ENCODE assay signal across 9 cellular contexts in genomic region chr1:41239988-41240610, GRCh38. TPM values are rescaled to one million over a fixed set of nuclear protein-coding genes. Genes with fewer than 3 reads are reported as not detected.
DNase-seq lines count a peak whose midpoint lies in the region; ATAC-seq, FAIRE-seq and TF ChIP-seq lines count a peak whose summit lies in the region.
"Had no signal": no experiment of that assay in that cellular context is flagged by ENCODE, and none has a peak within 500 bp of the region (broad histone marks: within the 10 kb centered on the region; RNA-seq: fewer than 3 reads in every experiment).

No MANE protein-coding gene starts in this region.

- ATAC-seq in K562 (peak; percentile 12), naive B cell (ENCODE audit: low read depth in 2 of 2) (peak; percentile 4 to 13), HG03378 (IDR thresholded peaks at IDR 0.05; ENCODE audit: unreplicated experiment) (no peak), GM19395 (IDR thresholded peaks at IDR 0.05; ENCODE audit: unreplicated experiment) (no peak)

- TF ChIP-seq CTCF in MCF 10A (IDR thresholded peaks at IDR 0.05; ENCODE audit: unreplicated experiment), result peak; percentile 20
- TF ChIP-seq CTCF in breast epithelium (IDR thresholded peaks at IDR 0.05), result no peak
- peak in 2 of 3 experiments; percentile 17 to 43; a peak in 2 of 6 replicates for TF ChIP-seq CTCF in K562 (IDR thresholded peaks at IDR 0.05 in 2 of 3, conservative IDR thresholded peaks at IDR 0.05 in 1 of 3; ENCODE audit: insufficient read depth in 2 of 3, low read depth in 1 of 3, low read length in 3 of 3)

- H3K9me3 Mint-ChIP-seq in MCF 10A (ENCODE audit: unreplicated experiment), result no peaks in the 10 kb centered on the region
- no peaks in the 10 kb centered on the region for H3K9me3 Mint-ChIP-seq in naive B cell

- H3K36me3 Mint-ChIP-seq in MCF 10A (ENCODE audit: insufficient read depth, unreplicated experiment) (no peaks in the 10 kb centered on the region), naive B cell (no peaks in the 10 kb centered on the region)

- no peaks in the 10 kb centered on the region for H3K27me3 ChIP-seq in breast epithelium
- H3K27me3 ChIP-seq in K562 (ENCODE audit: control insufficient read depth in 2 of 2, insufficient read depth in 2 of 2, low read length in 2 of 2), result no peaks in the 10 kb centered on the region

- FAIRE-seq in K562 (lab: Jason Lieb, UNC), result no peak
- FAIRE-seq: endometrium had no signal

- no peaks in the 10 kb centered on the region for H3K9me3 ChIP-seq in breast epithelium
- H3K9me3 ChIP-seq in K562 (replicated peaks; ENCODE audit: control insufficient read depth, insufficient read depth, low read depth, low read length), result no peaks in the 10 kb centered on the region

- CTCF ChIA-PET in MCF 10A (lab: Yijun Ruan, JAX), result interaction anchor here (0.5 to 1.3 kb wide), 19 partner anchors 9 to 1635 kb away, joined by 3 to 8 read pairs (median 3); no protein-coding TSS in a partner anchor
- CTCF ChIA-PET in K562 (lab: Yijun Ruan, JAX; ENCODE audit: low intra/inter-chr PET ratio), result no interaction called here

- intact Hi-C loops in MCF 10A (cut with micrococcal nuclease) (loop anchor here (2.0 to 5.0 kb wide), 5 partner anchors 85 to 218 kb away; partner anchors contain the start of gene SLFNL1), breast epithelium (cut with DNase I; ENCODE audit: low total_unique reads) (loop anchor here (5.0 kb wide), 1 partner anchor 1817 kb away; no protein-coding TSS in a partner anchor), K562 (cut with micrococcal nuclease) (loop anchor here (2.0 to 10.0 kb wide), 2 partner anchors 79 to 195 kb away; no protein-coding TSS in a partner anchor)

- POLR2A ChIA-PET in MCF 10A (lab: Yijun Ruan, JAX) (interaction anchor here (0.7 to 2.0 kb wide), 11 partner anchors 11 to 237 kb away, joined by 3 to 9 read pairs (median 4); partner anchors contain the start of gene SLFNL1), K562 (lab: Yijun Ruan, JAX) (interaction anchor here (0.6 to 0.7 kb wide), 2 partner anchors 130 to 459 kb away, joined by 3 read pairs; no protein-coding TSS in a partner anchor)

- H3K4me3 Mint-ChIP-seq in MCF 10A (ENCODE audit: unreplicated experiment) (peak overlapping the region; percentile 73), naive B cell (peak overlapping the region in 6 of 8 donors; percentile 90 to 95 (median 92))

- peak overlapping the region; percentile 76 for H3K27ac Mint-ChIP-seq in MCF 10A (ENCODE audit: low read depth, unreplicated experiment)
- peak overlapping the region in 3 of 6 donors; percentile 4 to 92 (median 64) for H3K27ac Mint-ChIP-seq in naive B cell

- H3K9ac ChIP-seq in K562 (ENCODE audit: insufficient read depth in 1 of 2, low read depth in 2 of 2, low read length in 2 of 2), result no peak overlapping the region

- H3K4me2 ChIP-seq in K562 (ENCODE audit: insufficient read depth, low read length), result no peak overlapping the region

- DNase-seq in MCF 10A (ENCODE audit: unreplicated experiment), result peak; percentile 70
- no peak for DNase-seq in breast epithelium (ENCODE audit: low spot score in 2 of 2)
- DNase-seq in NCI-H446 (lab: John Stamatoyannopoulos, UW), result peak; percentile 18 to 53
- DNase-seq in K562 (ENCODE audit: extremely low read depth in 1 of 4, low spot score in 3 of 4), result peak in 1 of 4 experiments; percentile 50
- DNase-seq in naive B cell, result peak; percentile 3
- no peak for DNase-seq in cerebellar nuclear complex (lab: John Stamatoyannopoulos, UW)

- peaks cover 20% of the 10 kb centered on the region for H4K20me1 ChIP-seq in K562 (replicated peaks; ENCODE audit: control insufficient read depth, insufficient read depth, low read length)

- BruUV-seq in MCF 10A (replicated peaks; lab: Mats Ljungman, UMichigan) (no TSS peak), K562 (replicated peaks; lab: Mats Ljungman, UMichigan) (no TSS peak)

- H3K4me3 ChIP-seq in breast epithelium (no peak overlapping the region), K562 (no peak overlapping the region)

- H3K4me1 ChIP-seq in breast epithelium (no peaks in the 10 kb centered on the region), K562 (replicated peaks in 1 of 2; ENCODE audit: control insufficient read depth in 2 of 2, insufficient read depth in 2 of 2, low read length in 2 of 2) (peaks cover 29 to 48% of the 10 kb centered on the region in 2 experiments; a peak in 4 of 5 replicates)

- peaks cover 68% of the 10 kb centered on the region for H3K79me2 ChIP-seq in K562 (ENCODE audit: control insufficient read depth, insufficient read depth, low read length)

- TF ChIP-seq POLR2A in breast epithelium (IDR thresholded peaks at IDR 0.05) (no peak), K562 (conservative IDR thresholded peaks at IDR 0.05) (no peak)

- H3K27me3 Mint-ChIP-seq in MCF 10A (ENCODE audit: insufficient read depth, unreplicated experiment), result no peaks in the 10 kb centered on the region
- no peaks in the 10 kb centered on the region for H3K27me3 Mint-ChIP-seq in naive B cell

- in situ Hi-C loops in K562 (cut with MboI), result no loop called here

- H3K4me1 Mint-ChIP-seq in MCF 10A (ENCODE audit: insufficient read depth, unreplicated experiment) (peaks cover 12% of the 10 kb centered on the region), naive B cell (peaks cover 14 to 16% (median 16%) of the 10 kb centered on the region in 3 donors)

- no peaks in the 10 kb centered on the region for H3K36me3 ChIP-seq in breast epithelium
- no peaks in the 10 kb centered on the region for H3K36me3 ChIP-seq in K562 (ENCODE audit: control insufficient read depth, insufficient read depth, low read length)

- H3K9me1 ChIP-seq in K562 (ENCODE audit: control insufficient read depth, insufficient read depth, low read length), result no peaks in the 10 kb centered on the region

- no peak overlapping the region for H2AFZ ChIP-seq in K562 (ENCODE audit: low read depth, low read length)

- no peak for TF ChIP-seq EP300 in K562 (IDR thresholded peaks at IDR 0.05; ENCODE audit: low read length)

- H3K27ac ChIP-seq in breast epithelium (no peak overlapping the region), K562 (ENCODE audit: extremely low read depth, low read depth, low read length) (no peak overlapping the region)

- TF ChIP-seq RAD21 in K562 (CRISPR knock-in tag; conservative IDR thresholded peaks at IDR 0.05 in 1 of 2, IDR thresholded peaks at IDR 0.05 in 1 of 2), result peak in 1 of 2 experiments; percentile 51; a peak in 2 of 4 replicates

TF ChIP-seq in K562, 482 proteins besides CTCF, POLR2A, EP300 and RAD21 (continues in another document):
- TF ChIP-seq ZC3H4 (CRISPR knock-in tag; IDR thresholded peaks at IDR 0.05; ENCODE audit: borderline replicate concordance), result no peak
- TF ChIP-seq NCOA2 (IDR thresholded peaks at IDR 0.05; ENCODE audit: partially characterized antibody in 2 of 2), result no peak
- no peak for TF ChIP-seq CEBPZ (IDR thresholded peaks at IDR 0.05; ENCODE audit: borderline replicate concordance, low read depth, low read length)

RNA-seq across cellular contexts. Expression of gene SCMH1, which starts 2.0 kb away (rescaled TPM):
- 51.4 and 55.9 TPM in 2 replicates for total RNA-seq in MCF 10A (2022)
- total RNA-seq in breast epithelium, result 10 to 100 TPM; 37.0 to 93.4 (median 53.4) TPM
- 86.3 and 90.3 TPM in 2 replicates for total RNA-seq in K562 (2011; cell fraction: chromatin; rRNA removed; ENCODE audit: low replicate concordance)
- 47.4 and 64.9 TPM in 2 replicates for total RNA-seq in K562 (2011; cell fraction: nucleolus; rRNA removed)
- total RNA-seq in K562 (2011; cell fraction: nucleoplasm; rRNA removed), result 66.9 and 67.4 TPM in 2 replicates
- 26.8 and 30.5 TPM in 2 replicates for total RNA-seq in K562 (2014; rRNA removed)
- 19.2 and 19.8 TPM in 2 replicates for total RNA-seq in K562 (2014; rRNA removed; fragmentation: Illumina TruSeq; extraction: Trizol)
- 24.3 and 27.6 TPM in 2 replicates for total RNA-seq in K562 (2015; rRNA removed; fragmentation: Illumina TruSeq; extraction: Trizol)
- 32.0 and 33.0 TPM in 2 replicates for total RNA-seq in K562 (2021)
- 32.3 and 37.6 TPM in 2 replicates for polyA plus RNA-seq in K562 (2011; rRNA removed)
- polyA plus RNA-seq in K562 (2011; cell fraction: cytosol; rRNA removed), result 35.5 and 35.8 TPM in 2 replicates
- 78.5 and 122 TPM in 2 replicates for polyA plus RNA-seq in K562 (2011; cell fraction: nucleus; rRNA removed)
- polyA plus RNA-seq in K562 (2012), result 26.6 and 40.9 TPM in 2 replicates
- polyA plus RNA-seq in K562 (2014; fragmentation: Illumina TruSeq; extraction: Trizol), result 35.3 and 37.0 TPM in 2 replicates
- 10 to 100 TPM in 1 of 2 experiments, 1 to 10 TPM in 1; 8.5 to 14.0 TPM for polyA plus RNA-seq in K562 (2014; fragmentation: Nextera tagmentation; extraction: Ambion mirVana)
- 27.6 and 27.9 TPM in 2 replicates for polyA plus RNA-seq in K562 (2014; rRNA removed)
- 33.1 and 40.4 TPM in 2 replicates for polyA minus RNA-seq in K562 (2011; rRNA and poly(A)+ RNA removed)
- polyA minus RNA-seq in K562 (2011; cell fraction: cytosol; rRNA and poly(A)+ RNA removed), result 16.2 and 17.2 TPM in 2 replicates
- 36.2 and 36.3 TPM in 2 replicates for polyA minus RNA-seq in K562 (2011; cell fraction: nucleus; rRNA and poly(A)+ RNA removed)
- 10 to 100 TPM in 2 of 6 donors, 1 to 10 TPM in 4; 2.1 to 16.9 (median 6.2) TPM for polyA plus RNA-seq in naive B cell (ENCODE audit: low read depth in 6 of 6)

Comparison
In these comparisons a context has a peak if more than half of its experiments do, and no peak if none do; other contexts are left out.
1. DNase-seq: peak in MCF 10A (single experiment), NCI-H446 (2 of 2) and naive B cell (single experiment); none in breast epithelium (0 of 2) and cerebellar nuclear complex (0 of 2).
2. CTCF ChIP-seq: peak in MCF 10A (single experiment) and K562 (2 of 3); none in breast epithelium (0 of 3).
3. ATAC-seq: peak in K562 (single experiment) and naive B cell (2 of 2); none in HG03378 (single experiment) and GM19395 (single experiment).